ENCODE assay signal across 4 cellular contexts in the genomic region with DNA sequence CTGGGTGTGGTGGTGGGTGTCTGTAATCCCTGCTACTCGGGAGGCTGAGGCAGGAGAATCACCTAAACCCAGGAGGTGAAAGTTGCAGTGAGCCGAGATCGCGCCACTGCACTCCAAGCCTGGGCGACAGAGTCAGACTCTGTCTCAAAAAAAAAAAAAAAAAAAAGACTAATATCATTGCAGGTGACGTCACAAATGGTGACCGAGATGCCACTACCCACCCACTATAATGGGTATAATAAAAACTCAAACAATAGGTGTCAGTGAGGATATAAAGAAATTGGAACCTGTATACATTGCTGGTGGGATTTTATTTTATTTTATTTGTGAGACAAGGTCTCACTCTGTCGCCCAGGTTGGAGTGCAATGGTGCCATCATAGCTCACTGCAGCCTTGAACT. TPM values are rescaled to one million over a fixed set of nuclear protein-coding genes. Genes with fewer than 3 reads are reported as not detected.
DNase-seq lines count a peak whose midpoint lies in the region; ATAC-seq, FAIRE-seq and TF ChIP-seq lines count a peak whose summit lies in the region.
"Not testable (repeated sequence)": the region's sequence is repeated elsewhere in the genome, so short reads cannot be mapped to it uniquely, and the experiment has no call there.
"Had no signal": no experiment of that assay in that cellular context is flagged by ENCODE, and none has a peak within 500 bp of the region (broad histone marks: within the 10 kb centered on the region; RNA-seq: fewer than 3 reads in every experiment).

No MANE protein-coding gene starts in this region.

- not testable (repeated sequence) for H4K20me1 ChIP-seq in K562 (replicated peaks; ENCODE audit: control insufficient read depth, insufficient read depth, low read length); HepG2 (ENCODE audit: insufficient read depth, low read length)

- in situ Hi-C loops in K562 (cut with MboI); HepG2 (cut with HindIII; ENCODE audit: extremely low pct_ligation_motif_present, low pct_unique_long_range_greater_than_20kb): not testable (repeated sequence)

- POLR2A ChIA-PET in K562 (lab: Yijun Ruan, JAX), result interaction anchor here (0.6 to 1.6 kb wide), 4 partner anchors 7 to 404 kb away, joined by 3 to 5 read pairs (median 4); no protein-coding TSS in a partner anchor
- POLR2A ChIA-PET in HepG2 (lab: Yijun Ruan, JAX), result interaction anchor here (1.2 kb wide), 1 partner anchor 46 kb away, joined by 3 read pairs; the partner anchor contains the start of gene ZNF318

- not testable (repeated sequence) for H3K4me3 ChIP-seq in K562; HepG2 (replicated peaks in 1 of 3; ENCODE audit: insufficient read depth in 1 of 3, low read depth in 2 of 3, low read length in 3 of 3)

- H3K4me2 ChIP-seq in K562 (ENCODE audit: insufficient read depth, low read length); HepG2 (ENCODE audit: low read depth, low read length): not testable (repeated sequence)

- not testable (repeated sequence) for H3K9me1 ChIP-seq in K562 (ENCODE audit: control insufficient read depth, insufficient read depth, low read length)

- H3K27me3 ChIP-seq in K562 (ENCODE audit: control insufficient read depth in 2 of 2, insufficient read depth in 2 of 2, low read length in 2 of 2) (peaks cover 4 to 24% of the 10 kb centered on the region in 2 experiments; a peak in 4 of 5 replicates), HepG2 (ENCODE audit: control insufficient read depth in 1 of 2, insufficient read depth in 2 of 2, low read length in 2 of 2) (peaks cover 0 to 16% of the 10 kb centered on the region in 2 experiments; a peak in 3 of 5 replicates)

- BruUV-seq in K562 (replicated peaks; lab: Mats Ljungman, UMichigan); HepG2 (replicated peaks; lab: Mats Ljungman, UMichigan): not testable (repeated sequence)

- TF ChIP-seq CTCF in K562 (IDR thresholded peaks at IDR 0.05 in 2 of 3, conservative IDR thresholded peaks at IDR 0.05 in 1 of 3; ENCODE audit: insufficient read depth in 2 of 3, low read depth in 1 of 3, low read length in 3 of 3); HepG2 (CRISPR knock-in tag; IDR thresholded peaks at IDR 0.05): not testable (repeated sequence)

- WGBS in K562 (ENCODE audit: insufficient coverage, low coverage, missing lambda C conversion rate), result 31% methylated on average over 8 of the region's 8 CpGs
- WGBS in HepG2 (ENCODE audit: low lambda C conversion rate), result 53% methylated on average over 8 of the region's 8 CpGs

- not testable (repeated sequence) for FAIRE-seq in K562 (lab: Jason Lieb, UNC); HepG2 (lab: Jason Lieb, UNC)

- H3K4me1 ChIP-seq in K562 (replicated peaks in 1 of 2; ENCODE audit: control insufficient read depth in 2 of 2, insufficient read depth in 2 of 2, low read length in 2 of 2); HepG2 (ENCODE audit: insufficient read depth, low read length): not testable (repeated sequence)

- TF ChIP-seq EP300 in K562 (IDR thresholded peaks at IDR 0.05; ENCODE audit: low read length); HepG2 (IDR thresholded peaks at IDR 0.05; ENCODE audit: low read depth in 2 of 2, low read length in 2 of 2); HepG2 (CRISPR knock-in tag; IDR thresholded peaks at IDR 0.05; ENCODE audit: borderline replicate concordance): not testable (repeated sequence)

- not testable (repeated sequence) for TF ChIP-seq POLR2A in K562 (conservative IDR thresholded peaks at IDR 0.05); HepG2 (IDR thresholded peaks at IDR 0.05; ENCODE audit: insufficient read depth in 1 of 2, low read depth in 2 of 2, low read length in 2 of 2)

- H2AFZ ChIP-seq in K562 (ENCODE audit: low read depth, low read length); HepG2 (ENCODE audit: low read length): not testable (repeated sequence)

- intact Hi-C loops in K562 (cut with micrococcal nuclease); HepG2 (cut with micrococcal nuclease; ENCODE audit: unreplicated experiment): not testable (repeated sequence)

- not testable (repeated sequence) for H3K79me2 ChIP-seq in K562 (ENCODE audit: control insufficient read depth, insufficient read depth, low read length); HepG2 (ENCODE audit: insufficient read depth, low read length)

- CTCF ChIA-PET in K562 (lab: Yijun Ruan, JAX; ENCODE audit: low intra/inter-chr PET ratio); HepG2 (lab: Yijun Ruan, JAX; ENCODE audit: low intra/inter-chr PET ratio, low total read pairs): not testable (repeated sequence)

- ATAC-seq in K562, HepG2: not testable (repeated sequence)

- not testable (repeated sequence) for H3K9ac ChIP-seq in K562 (ENCODE audit: insufficient read depth in 1 of 2, low read depth in 2 of 2, low read length in 2 of 2); HepG2 (ENCODE audit: insufficient read depth, low read depth, low read length)

- H3K36me3 ChIP-seq in K562 (ENCODE audit: control insufficient read depth, insufficient read depth, low read length); HepG2 (replicated peaks in 1 of 2; ENCODE audit: control insufficient read depth in 1 of 2, insufficient read depth in 2 of 2, low read length in 2 of 2): not testable (repeated sequence)

- not testable (repeated sequence) for H3K9me3 ChIP-seq in K562 (replicated peaks; ENCODE audit: control insufficient read depth, insufficient read depth, low read depth, low read length); HepG2 (ENCODE audit: low read length)

- H3K27ac ChIP-seq in K562 (ENCODE audit: extremely low read depth, low read depth, low read length); HepG2 (ENCODE audit: extremely low read length, insufficient read depth, low read length): not testable (repeated sequence)

- TF ChIP-seq RAD21 in K562 (CRISPR knock-in tag; conservative IDR thresholded peaks at IDR 0.05 in 1 of 2, IDR thresholded peaks at IDR 0.05 in 1 of 2); HepG2 (CRISPR knock-in tag; IDR thresholded peaks at IDR 0.05): not testable (repeated sequence)

- not testable (repeated sequence) for DNase-seq in K562 (ENCODE audit: extremely low read depth in 1 of 4, low spot score in 3 of 4); HepG2 (ENCODE audit: low spot score)

RNA-seq across cellular contexts. Expression of gene ABCC10, which starts 12.1 kb away (rescaled TPM):
- total RNA-seq in K562 (2011; cell fraction: chromatin; rRNA removed; ENCODE audit: low replicate concordance), result 98.1 and 219 TPM in 2 replicates
- total RNA-seq in K562 (2011; cell fraction: nucleolus; rRNA removed), result 108 and 125 TPM in 2 replicates
- total RNA-seq in K562 (2011; cell fraction: nucleoplasm; rRNA removed), result 89.8 and 98.2 TPM in 2 replicates
- total RNA-seq in K562 (2014; rRNA removed), result 16.5 and 20.4 TPM in 2 replicates
- 6.8 and 10.5 TPM in 2 replicates for total RNA-seq in K562 (2014; rRNA removed; fragmentation: Illumina TruSeq; extraction: Trizol)
- 13.4 TPM in 2 replicates for total RNA-seq in K562 (2015; rRNA removed; fragmentation: Illumina TruSeq; extraction: Trizol)
- 28.4 and 29.1 TPM in 2 replicates for total RNA-seq in K562 (2021)
- 13.7 and 23.5 TPM in 2 replicates for polyA plus RNA-seq in K562 (2011; rRNA removed)
- 13.8 and 24.4 TPM in 2 replicates for polyA plus RNA-seq in K562 (2011; cell fraction: cytosol; rRNA removed)
- 79.9 and 89.8 TPM in 2 replicates for polyA plus RNA-seq in K562 (2011; cell fraction: nucleus; rRNA removed)
- polyA plus RNA-seq in K562 (2012), result 19.5 and 28.6 TPM in 2 replicates
- polyA plus RNA-seq in K562 (2014; fragmentation: Illumina TruSeq; extraction: Trizol), result 21.3 and 25.8 TPM in 2 replicates
- polyA plus RNA-seq in K562 (2014; fragmentation: Nextera tagmentation; extraction: Ambion mirVana), result 1 to 10 TPM; 2.4 to 2.6 TPM
- polyA plus RNA-seq in K562 (2014; rRNA removed), result 21.7 and 21.8 TPM in 2 replicates
- polyA minus RNA-seq in K562 (2011; rRNA and poly(A)+ RNA removed), result 11.0 and 11.4 TPM in 2 replicates
- polyA minus RNA-seq in K562 (2011; cell fraction: cytosol; rRNA and poly(A)+ RNA removed), result 15.0 and 21.0 TPM in 2 replicates
- 16.6 and 23.7 TPM in 2 replicates for polyA minus RNA-seq in K562 (2011; cell fraction: nucleus; rRNA and poly(A)+ RNA removed)
- total RNA-seq in HepG2 (2016; rRNA removed; fragmentation: Illumina TruSeq; extraction: Trizol), result 11.2 and 24.3 TPM in 2 replicates
- total RNA-seq in HepG2 (2016; cell fraction: cytosol; rRNA removed; fragmentation: Illumina TruSeq; extraction: Trizol; ENCODE audit: low read depth), result 3.0 and 3.3 TPM in 2 replicates
- total RNA-seq in HepG2 (2016; cell fraction: insoluble cytoplasmic fraction; rRNA removed; fragmentation: Illumina TruSeq; extraction: Trizol), result 8.8 and 26.6 TPM in 2 replicates
- total RNA-seq in HepG2 (2016; cell fraction: membrane; rRNA removed; fragmentation: Illumina TruSeq; extraction: Trizol), result 6.5 and 8.3 TPM in 2 replicates
- 31.0 and 40.1 TPM in 2 replicates for total RNA-seq in HepG2 (2016; cell fraction: nucleus; rRNA removed; fragmentation: Illumina TruSeq; extraction: Trizol)
- polyA plus RNA-seq in HepG2 (2011; rRNA removed), result 16.0 and 24.1 TPM in 2 replicates
- polyA plus RNA-seq in HepG2 (2011; cell fraction: cytosol; rRNA removed), result 11.8 and 12.5 TPM in 2 replicates
- 91.9 and 94.6 TPM in 2 replicates for polyA plus RNA-seq in HepG2 (2011; cell fraction: nucleus; rRNA removed)
- polyA plus RNA-seq in HepG2 (2012), result 11.7 and 19.9 TPM in 2 replicates
- polyA plus RNA-seq in HepG2 (2016; cell fraction: cytosol; fragmentation: Illumina TruSeq; extraction: Trizol; ENCODE audit: low read depth), result 3.1 and 3.3 TPM in 2 replicates
- polyA plus RNA-seq in HepG2 (2016; cell fraction: insoluble cytoplasmic fraction; fragmentation: Illumina TruSeq; extraction: Trizol; ENCODE audit: low read depth), result 5.9 and 7.7 TPM in 2 replicates
- polyA plus RNA-seq in HepG2 (2016; cell fraction: membrane; fragmentation: Illumina TruSeq; extraction: Trizol; ENCODE audit: low read depth), result 3.2 and 4.6 TPM in 2 replicates
- 59.5 and 67.0 TPM in 2 replicates for polyA plus RNA-seq in HepG2 (2016; cell fraction: nucleus; fragmentation: Illumina TruSeq; extraction: Trizol; ENCODE audit: insufficient read depth, low read depth)
- polyA minus RNA-seq in HepG2 (2011; rRNA and poly(A)+ RNA removed; ENCODE audit: low replicate concordance), result 17.7 and 40.9 TPM in 2 replicates
- polyA minus RNA-seq in HepG2 (2011; cell fraction: cytosol; rRNA and poly(A)+ RNA removed), result 14.1 and 14.5 TPM in 2 replicates
- 36.8 and 38.7 TPM in 2 replicates for polyA minus RNA-seq in HepG2 (2011; cell fraction: nucleus; rRNA and poly(A)+ RNA removed)

RNA-seq across cellular contexts. Expression of gene DLK2, which starts 40.1 kb away (rescaled TPM):
- total RNA-seq in K562 (2011; cell fraction: chromatin; rRNA removed; ENCODE audit: low replicate concordance), result 0.30 and 1.3 TPM in 2 replicates
- 2.2 and 3.3 TPM in 2 replicates for total RNA-seq in K562 (2011; cell fraction: nucleolus; rRNA removed)
- total RNA-seq in K562 (2011; cell fraction: nucleoplasm; rRNA removed), result 1.9 and 2.0 TPM in 2 replicates
- total RNA-seq in K562 (2014; rRNA removed) (0.23 and 0.29 TPM in 2 replicates), K562 (2014; rRNA removed; fragmentation: Illumina TruSeq; extraction: Trizol) (not detected in 2 replicates), K562 (2015; rRNA removed; fragmentation: Illumina TruSeq; extraction: Trizol) (0.11 TPM in 1 of 2 replicates, not detected in the other), K562 (2021) (0.36 and 0.53 TPM in 2 replicates), HepG2 (2016; rRNA removed; fragmentation: Illumina TruSeq; extraction: Trizol) (0.74 and 1.2 TPM in 2 replicates)
- polyA plus RNA-seq in K562 (2011; rRNA removed) (0.35 and 0.74 TPM in 2 replicates), K562 (2014; fragmentation: Illumina TruSeq; extraction: Trizol) (0.16 and 0.37 TPM in 2 replicates), K562 (2014; fragmentation: Nextera tagmentation; extraction: Ambion mirVana) (not detected), K562 (2014; rRNA removed) (0.45 and 0.65 TPM in 2 replicates), HepG2 (2011; rRNA removed) (3.8 and 5.9 TPM in 2 replicates)
- 1.0 and 1.8 TPM in 2 replicates for polyA plus RNA-seq in K562 (2011; cell fraction: cytosol; rRNA removed)
- polyA plus RNA-seq in K562 (2011; cell fraction: nucleus; rRNA removed), result 0.87 and 1.3 TPM in 2 replicates
- 0.59 and 0.60 TPM in 2 replicates for polyA plus RNA-seq in K562 (2012)
- 0.25 and 0.27 TPM in 2 replicates for polyA minus RNA-seq in K562 (2011; rRNA and poly(A)+ RNA removed)
- not detected in 2 replicates for polyA minus RNA-seq in K562 (2011; cell fraction: cytosol; rRNA and poly(A)+ RNA removed)
- 0.13 and 0.44 TPM in 2 replicates for polyA minus RNA-seq in K562 (2011; cell fraction: nucleus; rRNA and poly(A)+ RNA removed)
- 0.62 and 0.81 TPM in 2 replicates for total RNA-seq in HepG2 (2016; cell fraction: cytosol; rRNA removed; fragmentation: Illumina TruSeq; extraction: Trizol; ENCODE audit: low read depth)
- 1.1 and 1.4 TPM in 2 replicates for total RNA-seq in HepG2 (2016; cell fraction: insoluble cytoplasmic fraction; rRNA removed; fragmentation: Illumina TruSeq; extraction: Trizol)
- total RNA-seq in HepG2 (2016; cell fraction: membrane; rRNA removed; fragmentation: Illumina TruSeq; extraction: Trizol), result 0.71 and 1.7 TPM in 2 replicates
- total RNA-seq in HepG2 (2016; cell fraction: nucleus; rRNA removed; fragmentation: Illumina TruSeq; extraction: Trizol), result 0.81 TPM in 2 replicates
- 5.4 and 6.3 TPM in 2 replicates for polyA plus RNA-seq in HepG2 (2011; cell fraction: cytosol; rRNA removed)
- 5.7 and 8.0 TPM in 2 replicates for polyA plus RNA-seq in HepG2 (2011; cell fraction: nucleus; rRNA removed)
- 3.9 and 4.0 TPM in 2 replicates for polyA plus RNA-seq in HepG2 (2012)
- polyA plus RNA-seq in HepG2 (2016; cell fraction: cytosol; fragmentation: Illumina TruSeq; extraction: Trizol; ENCODE audit: low read depth), result 1.2 TPM in 2 replicates
- 0.61 and 0.65 TPM in 2 replicates for polyA plus RNA-seq in HepG2 (2016; cell fraction: insoluble cytoplasmic fraction; fragmentation: Illumina TruSeq; extraction: Trizol; ENCODE audit: low read depth)
- 1.1 and 2.0 TPM in 2 replicates for polyA plus RNA-seq in HepG2 (2016; cell fraction: membrane; fragmentation: Illumina TruSeq; extraction: Trizol; ENCODE audit: low read depth)
- polyA plus RNA-seq in HepG2 (2016; cell fraction: nucleus; fragmentation: Illumina TruSeq; extraction: Trizol; ENCODE audit: insufficient read depth, low read depth), result 1.5 and 2.0 TPM in 2 replicates
- polyA minus RNA-seq in HepG2 (2011; rRNA and poly(A)+ RNA removed; ENCODE audit: low replicate concordance), result 2.9 and 10.0 TPM in 2 replicates
- 2.9 and 3.3 TPM in 2 replicates for polyA minus RNA-seq in HepG2 (2011; cell fraction: cytosol; rRNA and poly(A)+ RNA removed)
- polyA minus RNA-seq in HepG2 (2011; cell fraction: nucleus; rRNA and poly(A)+ RNA removed), result 1.7 TPM in 2 replicates
- total RNA-seq: B cell had no signal
- polyA plus RNA-seq: CD14-positive monocyte had no signal

RNA-seq across cellular contexts. Expression of gene ZNF318, which starts 45.8 kb away (rescaled TPM):
- total RNA-seq in K562 (2011; cell fraction: chromatin; rRNA removed; ENCODE audit: low replicate concordance), result 31.3 and 42.8 TPM in 2 replicates
- total RNA-seq in K562 (2011; cell fraction: nucleolus; rRNA removed), result 14.2 and 16.4 TPM in 2 replicates
- 17.2 and 19.3 TPM in 2 replicates for total RNA-seq in K562 (2011; cell fraction: nucleoplasm; rRNA removed)
- total RNA-seq in K562 (2014; rRNA removed) (7.9 and 10.2 TPM in 2 replicates), K562 (2014; rRNA removed; fragmentation: Illumina TruSeq; extraction: Trizol) (7.5 and 8.6 TPM in 2 replicates), K562 (2015; rRNA removed; fragmentation: Illumina TruSeq; extraction: Trizol) (8.4 and 9.2 TPM in 2 replicates), K562 (2021) (16.9 and 17.8 TPM in 2 replicates), HepG2 (2016; rRNA removed; fragmentation: Illumina TruSeq; extraction: Trizol) (13.0 and 19.4 TPM in 2 replicates)
- polyA plus RNA-seq in K562 (2011; rRNA removed) (19.0 and 24.6 TPM in 2 replicates), K562 (2014; fragmentation: Illumina TruSeq; extraction: Trizol) (15.5 and 17.5 TPM in 2 replicates), K562 (2014; fragmentation: Nextera tagmentation; extraction: Ambion mirVana) (1 to 10 TPM; 3.2 to 3.6 TPM), K562 (2014; rRNA removed) (8.7 and 9.7 TPM in 2 replicates), HepG2 (2011; rRNA removed) (14.5 and 15.1 TPM in 2 replicates)
- 18.0 and 21.3 TPM in 2 replicates for polyA plus RNA-seq in K562 (2011; cell fraction: cytosol; rRNA removed)
- polyA plus RNA-seq in K562 (2011; cell fraction: nucleus; rRNA removed), result 35.5 and 47.6 TPM in 2 replicates
- 13.6 and 14.5 TPM in 2 replicates for polyA plus RNA-seq in K562 (2012)
- 36.5 and 39.7 TPM in 2 replicates for polyA minus RNA-seq in K562 (2011; rRNA and poly(A)+ RNA removed)
- 26.8 and 29.1 TPM in 2 replicates for polyA minus RNA-seq in K562 (2011; cell fraction: cytosol; rRNA and poly(A)+ RNA removed)
- polyA minus RNA-seq in K562 (2011; cell fraction: nucleus; rRNA and poly(A)+ RNA removed), result 13.2 and 26.0 TPM in 2 replicates
- total RNA-seq in HepG2 (2016; cell fraction: cytosol; rRNA removed; fragmentation: Illumina TruSeq; extraction: Trizol; ENCODE audit: low read depth), result 1.6 TPM in 2 replicates
- total RNA-seq in HepG2 (2016; cell fraction: insoluble cytoplasmic fraction; rRNA removed; fragmentation: Illumina TruSeq; extraction: Trizol), result 11.9 and 17.8 TPM in 2 replicates
- 5.6 and 6.6 TPM in 2 replicates for total RNA-seq in HepG2 (2016; cell fraction: membrane; rRNA removed; fragmentation: Illumina TruSeq; extraction: Trizol)
- 16.1 and 16.5 TPM in 2 replicates for total RNA-seq in HepG2 (2016; cell fraction: nucleus; rRNA removed; fragmentation: Illumina TruSeq; extraction: Trizol)
- 9.0 and 11.7 TPM in 2 replicates for polyA plus RNA-seq in HepG2 (2011; cell fraction: cytosol; rRNA removed)
- 23.4 and 27.7 TPM in 2 replicates for polyA plus RNA-seq in HepG2 (2011; cell fraction: nucleus; rRNA removed)
- 14.6 and 16.4 TPM in 2 replicates for polyA plus RNA-seq in HepG2 (2012)
- polyA plus RNA-seq in HepG2 (2016; cell fraction: cytosol; fragmentation: Illumina TruSeq; extraction: Trizol; ENCODE audit: low read depth), result 0.93 and 1.1 TPM in 2 replicates
- polyA plus RNA-seq in HepG2 (2016; cell fraction: insoluble cytoplasmic fraction; fragmentation: Illumina TruSeq; extraction: Trizol; ENCODE audit: low read depth), result 13.7 and 15.1 TPM in 2 replicates
- polyA plus RNA-seq in HepG2 (2016; cell fraction: membrane; fragmentation: Illumina TruSeq; extraction: Trizol; ENCODE audit: low read depth), result 1.8 and 2.1 TPM in 2 replicates
- 26.2 and 27.0 TPM in 2 replicates for polyA plus RNA-seq in HepG2 (2016; cell fraction: nucleus; fragmentation: Illumina TruSeq; extraction: Trizol; ENCODE audit: insufficient read depth, low read depth)
- polyA minus RNA-seq in HepG2 (2011; rRNA and poly(A)+ RNA removed; ENCODE audit: low replicate concordance), result 38.1 and 51.2 TPM in 2 replicates
- 19.6 and 24.3 TPM in 2 replicates for polyA minus RNA-seq in HepG2 (2011; cell fraction: cytosol; rRNA and poly(A)+ RNA removed)
- polyA minus RNA-seq in HepG2 (2011; cell fraction: nucleus; rRNA and poly(A)+ RNA removed), result 20.5 and 30.1 TPM in 2 replicates
